Comparison of ENCODE assay signal across 16 cellular contexts in genomic region chr3:13462822-13463221, GRCh38. TPM values are rescaled to one million over a fixed set of nuclear protein-coding genes. Genes with fewer than 3 reads are reported as not detected.
"Had no signal": no experiment of that assay in that cellular context is flagged by ENCODE, and none has a peak within 500 bp of the region (broad histone marks: within the 10 kb centered on the region; RNA-seq: fewer than 3 reads in every experiment).

No MANE protein-coding gene starts in this region.

- H3K36me3 ChIP-seq: colonic mucosa, prostate gland, right lobe of liver, tibial artery had no signal

- H3K27me3 Mint-ChIP-seq: activated naive CD4-positive, alpha-beta T cell treated with anti-CD3 and anti-CD28 coated beads, Interleukin-2, amount 50 U/mL, for 24 hours had no signal

- H3K27ac ChIP-seq: colonic mucosa, prostate gland, right lobe of liver, tibial artery had no signal

- H3K27ac Mint-ChIP-seq: activated naive CD4-positive, alpha-beta T cell treated with anti-CD3 and anti-CD28 coated beads, Interleukin-2, amount 50 U/mL, for 24 hours; memory B cell; stimulated activated naive B cell treated with anti-CD40 and anti-IgM and Interleukin-4, amounts not matched to agents 10 μg/mL and 1 μg/mL and 100 μg/mL, for 72 hours; T-helper 1 cell treated with Interleukin-12 subunit alpha and Interleukin-12 subunit beta and Interleukin-4 antibody, amounts not matched to agents 30 μg/mL and 1 μg/mL, for 36 hours had no signal

- H3K9me3 ChIP-seq: colonic mucosa, prostate gland, right lobe of liver, tibial artery had no signal

- H3K4me1 ChIP-seq: colonic mucosa, prostate gland, right lobe of liver, tibial artery had no signal

- H3K4me3 Mint-ChIP-seq: activated naive CD4-positive, alpha-beta T cell treated with anti-CD3 and anti-CD28 coated beads, Interleukin-2, amount 50 U/mL, for 24 hours; memory B cell; naive B cell; neural crest cell; stimulated activated naive B cell treated with anti-CD40 and anti-IgM and Interleukin-4, amounts not matched to agents 10 μg/mL and 1 μg/mL and 100 μg/mL, for 72 hours; T-helper 1 cell treated with Interleukin-12 subunit alpha and Interleukin-12 subunit beta and Interleukin-4 antibody, amounts not matched to agents 30 μg/mL and 1 μg/mL, for 36 hours had no signal

- DNase-seq: activated CD4-positive, alpha-beta T cell treated with anti-CD3 and anti-CD28 coated beads, Interleukin-2, amount 50 U/mL, for 1 hour; activated CD8-positive, alpha-beta memory T cell treated with anti-CD3 and anti-CD28 coated beads, Interleukin-2, amount 50 U/mL, for 4 hours; activated effector memory CD4-positive, alpha-beta T cell treated with anti-CD3 and anti-CD28 coated beads, Interleukin-2, amount 50 U/mL, for 16 hours; activated T-cell treated with anti-CD3 and anti-CD28 coated beads, Interleukin-2, amount 50 U/mL, for 48 hours; colonic mucosa; foreskin melanocyte; naive B cell; right lobe of liver; stimulated activated naive B cell treated with anti-CD40 and anti-IgM and Interleukin-4, amounts not matched to agents 10 μg/mL and 1 μg/mL and 100 μg/mL, for 72 hours had no signal

- H3K4me1 Mint-ChIP-seq: neural crest cell had no signal

- H3K36me3 Mint-ChIP-seq: activated naive CD4-positive, alpha-beta T cell treated with anti-CD3 and anti-CD28 coated beads, Interleukin-2, amount 50 U/mL, for 24 hours; naive B cell; stimulated activated naive B cell treated with anti-CD40 and anti-IgM and Interleukin-4, amounts not matched to agents 10 μg/mL and 1 μg/mL and 100 μg/mL, for 72 hours had no signal

- H3K4me3 ChIP-seq: colonic mucosa, prostate gland, right lobe of liver, tibial artery had no signal

- H3K9me3 Mint-ChIP-seq: activated naive CD4-positive, alpha-beta T cell treated with anti-CD3 and anti-CD28 coated beads, Interleukin-2, amount 50 U/mL, for 24 hours; memory B cell; naive B cell; neural crest cell; T-helper 1 cell treated with Interleukin-12 subunit alpha and Interleukin-12 subunit beta and Interleukin-4 antibody, amounts not matched to agents 30 μg/mL and 1 μg/mL, for 36 hours had no signal

- H3K27me3 ChIP-seq: colonic mucosa, right lobe of liver had no signal

RNA-seq across cellular contexts. Expression of gene NUP210, which starts 42.7 kb away (rescaled TPM):
- total RNA-seq: bronchial epithelial cell had no signal
